9 cellular contexts compared by ENCODE assay signal in the genomic region with DNA sequence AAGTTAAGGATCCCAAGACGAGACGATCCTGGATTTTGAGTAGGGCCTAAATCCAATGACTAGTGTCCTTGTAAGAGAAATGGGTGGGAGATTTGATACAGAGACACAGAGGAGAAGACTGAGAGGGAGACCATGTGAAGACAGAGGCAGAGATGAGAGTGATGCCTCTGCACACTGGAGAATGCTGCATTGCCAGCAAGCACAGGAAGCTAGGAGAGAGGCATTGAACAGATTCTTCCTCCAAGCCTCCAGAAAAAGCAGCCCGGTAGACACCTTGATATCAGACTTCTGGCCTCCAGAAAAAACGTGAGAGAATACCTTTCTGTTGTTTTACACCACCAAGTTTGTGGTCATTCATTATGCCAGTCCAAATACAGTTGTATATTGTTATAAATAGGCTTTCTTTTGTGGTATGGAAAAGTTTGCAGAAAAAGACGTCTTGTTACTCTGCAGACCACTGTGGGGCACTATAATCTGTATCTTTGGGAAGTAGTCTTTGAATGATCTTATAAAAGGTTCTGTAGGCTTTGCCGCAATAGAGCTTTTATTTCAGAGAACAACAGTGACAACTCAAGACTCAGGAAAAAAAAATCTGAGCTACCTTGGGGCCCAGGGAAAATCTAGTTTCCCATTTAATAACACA. TPM values are rescaled to one million over a fixed set of nuclear protein-coding genes. Genes with fewer than 3 reads are reported as not detected.
DNase-seq lines count a peak whose midpoint lies in the region; TF ChIP-seq lines count a peak whose summit lies in the region.
"Had no signal": no experiment of that assay in that cellular context is flagged by ENCODE, and none has a peak within 500 bp of the region (broad histone marks: within the 10 kb centered on the region; RNA-seq: fewer than 3 reads in every experiment).

No MANE protein-coding gene starts in this region.

- H2BK15ac ChIP-seq in mesendoderm (replicated peaks; ENCODE audit: low read depth) = no peak overlapping the region

- no peaks in the 10 kb centered on the region for H3K4me1 ChIP-seq in mesendoderm (ENCODE audit: control insufficient read depth, low read depth, low read length)

- H3K9ac ChIP-seq in mesendoderm (ENCODE audit: low read length) = no peak overlapping the region

- no peak overlapping the region for H3K27ac ChIP-seq in brain microvascular endothelial cell
- H3K27ac ChIP-seq in mesendoderm (ENCODE audit: low read depth, low read length) = no peak overlapping the region
- H3K27ac ChIP-seq: upper lobe of left lung had no signal

- H2BK120ac ChIP-seq in mesendoderm (ENCODE audit: low read depth, low read length) = no peak overlapping the region

- H2AK5ac ChIP-seq in mesendoderm (ENCODE audit: low read length) = no peak overlapping the region

- no peak overlapping the region for H3K23ac ChIP-seq in mesendoderm (ENCODE audit: low read length)

- H3K27me3 ChIP-seq in brain microvascular endothelial cell (replicated peaks) = no peaks in the 10 kb centered on the region
- no peaks in the 10 kb centered on the region for H3K27me3 ChIP-seq in mesendoderm (ENCODE audit: insufficient read depth, low read length, poor library complexity)
- H3K27me3 ChIP-seq: upper lobe of left lung had no signal

- no peak overlapping the region for H4K8ac ChIP-seq in mesendoderm (ENCODE audit: low read depth, low read length)

- DNase-seq in EH (ENCODE audit: low read depth) = peak; percentile 47
- DNase-seq in Jurkat, Clone E6-1 (ENCODE audit: low read depth, low spot score) = peak; percentile 19
- DNase-seq in brain microvascular endothelial cell = peak; percentile 4
- DNase-seq in mesendoderm = peak; percentile 26
- DNase-seq in cerebellar nuclear complex (lab: John Stamatoyannopoulos, UW) = no peak
- DNase-seq in 8988T = no peak
- no peak for DNase-seq in SKM-1 treated with dmso at 0.1 percent for 144 hours (lab: John Stamatoyannopoulos, UW; ENCODE audit: unreplicated experiment)
- DNase-seq in globus pallidus (ENCODE audit: low spot score) = no peak
- DNase-seq: upper lobe of left lung had no signal

- in situ Hi-C loops in brain microvascular endothelial cell (cut with HindIII; ENCODE audit: low pct_ligation_motif_present, low sequenced_read_pairs) = no loop called here

- no peak overlapping the region for H3K4ac ChIP-seq in mesendoderm (ENCODE audit: low read depth, low read length)

- TF ChIP-seq CTCF in brain microvascular endothelial cell (IDR thresholded peaks at IDR 0.05; ENCODE audit: low read depth, low read length, missing control alignments) = peak; percentile 48

- H3K56ac ChIP-seq in mesendoderm (ENCODE audit: low read length) = no peak overlapping the region

- no peak overlapping the region for H3K18ac ChIP-seq in mesendoderm (ENCODE audit: low read length)

- no peak overlapping the region for H3K4me2 ChIP-seq in mesendoderm (ENCODE audit: low read length)

- no peaks in the 10 kb centered on the region for H3K79me1 ChIP-seq in mesendoderm (ENCODE audit: low read length)

- no peak overlapping the region for H2BK5ac ChIP-seq in mesendoderm (ENCODE audit: low read length)

- H4K5ac ChIP-seq in mesendoderm (ENCODE audit: low read length) = no peak overlapping the region

- H3K79me2 ChIP-seq in mesendoderm (ENCODE audit: control insufficient read depth, insufficient read depth, low read length) = no peaks in the 10 kb centered on the region

- WGBS in mesendoderm (ENCODE audit: extremely low coverage, insufficient coverage, low lambda C conversion rate) = no CpG with 5 or more reads among the region's 6 CpGs

- H3K4me3 ChIP-seq in Jurkat, Clone E6-1 (ENCODE audit: low read length) = no peak overlapping the region
- no peak overlapping the region for H3K4me3 ChIP-seq in brain microvascular endothelial cell (ENCODE audit: low read depth, low read length)
- no peak overlapping the region for H3K4me3 ChIP-seq in mesendoderm (ENCODE audit: low read length)
- H3K4me3 ChIP-seq: upper lobe of left lung had no signal

- no peaks in the 10 kb centered on the region for H3K36me3 ChIP-seq in brain microvascular endothelial cell (replicated peaks)
- no peaks in the 10 kb centered on the region for H3K36me3 ChIP-seq in mesendoderm (ENCODE audit: control insufficient read depth, insufficient read depth, low read length)
- H3K36me3 ChIP-seq: upper lobe of left lung had no signal

RNA-seq across cellular contexts. Expression of a gene that starts 17.9 kb away (rescaled TPM):
- 71.3 TPM for polyA plus RNA-seq in Jurkat, Clone E6-1 (2012; ENCODE audit: insufficient read depth, insufficient read length)
- polyA plus RNA-seq in mesendoderm (2013, experiment 1 of 2) = 55.8 TPM
- polyA plus RNA-seq in mesendoderm (2013, experiment 2 of 2) = 55.6 TPM

Comparison
In these comparisons a context has a peak if more than half of its experiments do, and no peak if none do; other contexts are left out.
1. DNase-seq: peak in EH (single experiment), Jurkat, Clone E6-1 (single experiment), brain microvascular endothelial cell (single experiment) and mesendoderm (single experiment); none in cerebellar nuclear complex (0 of 2), 8988T (single experiment), SKM-1 treated with dmso at 0.1 percent for 144 hours (single experiment) and globus pallidus (single experiment).